1 cellular context compared by ENCODE assay signal in genomic region chr10:21281173-21281572, GRCh38.
TF ChIP-seq lines count a peak whose summit lies in the region.

No MANE protein-coding gene starts in this region.

TF ChIP-seq in WTC11, 78 proteins besides CTCF, POLR2A, EP300 and RAD21 (continued from another document):
- TF ChIP-seq ZNF416 (CRISPR knock-in tag; IDR thresholded peaks at IDR 0.05) (no peak), E2F5 (CRISPR knock-in tag; IDR thresholded peaks at IDR 0.05) (no peak), GTF2I (CRISPR knock-in tag; conservative IDR thresholded peaks at IDR 0.05) (peak; percentile 61; the same call in 1 of the 2 replicates)
